1 cellular context compared by ENCODE assay signal in genomic region chr6:111873178-111874029, GRCh38.
TF ChIP-seq lines count a peak whose summit lies in the region.

Gene FYN, minus strand, starts transcription at chr6:111873452. Its CDS starts 153,401 bp downstream, at chr6:111720051.

TF ChIP-seq in K562, 482 proteins besides CTCF, POLR2A, EP300 and RAD21 (continued from another document and continues in another):
- TF ChIP-seq SOX6 (IDR thresholded peaks at IDR 0.05) (no peak), HNRNPL (IDR thresholded peaks at IDR 0.05; ENCODE audit: low read depth, low read length) (peak; percentile 53; the same call in 1 of the 2 replicates), TCF3 (CRISPR knock-in tag; IDR thresholded peaks at IDR 0.05) (no peak), CREB3L1 (IDR thresholded peaks at IDR 0.05; ENCODE audit: borderline replicate concordance, low read depth) (no peak), HDAC6 (IDR thresholded peaks at IDR 0.05; ENCODE audit: low read depth, low read length) (no peak), KLF16 (IDR thresholded peaks at IDR 0.05) (no peak), MCM5 (IDR thresholded peaks at IDR 0.05; ENCODE audit: low read depth) (no peak), TCFL5 (CRISPR knock-in tag; conservative IDR thresholded peaks at IDR 0.05) (no peak), NFIC (IDR thresholded peaks at IDR 0.05) (no peak), PCBP2 (IDR thresholded peaks at IDR 0.05; ENCODE audit: low read depth, low read length, poor library complexity, severe bottlenecking) (no peak), MTA2 (IDR thresholded peaks at IDR 0.05; ENCODE audit: low read depth) (no peak), SAFB (IDR thresholded peaks at IDR 0.05; ENCODE audit: borderline replicate concordance, low read depth, low read length) (no peak), ZBTB1 (CRISPR knock-in tag; IDR thresholded peaks at IDR 0.05; ENCODE audit: borderline replicate concordance, low read depth) (no peak), DMBX1 (CRISPR knock-in tag; IDR thresholded peaks at IDR 0.05; ENCODE audit: borderline replicate concordance) (no peak), SIX5 (IDR thresholded peaks at IDR 0.05; ENCODE audit: borderline replicate concordance in 1 of 2, insufficient read depth in 1 of 2, low read depth in 1 of 2, low read length in 2 of 2) (no peak), DEAF1 (CRISPR knock-in tag; IDR thresholded peaks at IDR 0.05) (no peak), GABPA (tag; conservative IDR thresholded peaks at IDR 0.05; ENCODE audit: low read depth) (0 out of 2 replicates have a peak, but pooled peaks have one; percentile 25), ZNF518B (CRISPR knock-in tag; IDR thresholded peaks at IDR 0.05) (no peak), ARID3B (CRISPR knock-in tag; IDR thresholded peaks at IDR 0.05; ENCODE audit: borderline replicate concordance) (no peak), CTCFL (IDR thresholded peaks at IDR 0.05; ENCODE audit: borderline replicate concordance, insufficient read depth, low read depth, low read length, poor library complexity, severe bottlenecking) (no peak), RCOR1 (IDR thresholded peaks at IDR 0.05; ENCODE audit: borderline replicate concordance in 1 of 2, low read depth in 2 of 2, low read length in 2 of 2) (peak in 1 of 2 experiments; percentile 71; a peak in 2 of 4 replicates), ZNF695 (CRISPR knock-in tag; IDR thresholded peaks at IDR 0.05) (no peak), MED1 (CRISPR knock-in tag; IDR thresholded peaks at IDR 0.05; ENCODE audit: borderline replicate concordance) (no peak), NEUROD1 (IDR thresholded peaks at IDR 0.05; ENCODE audit: borderline replicate concordance, low read depth, low read length, partially characterized antibody) (peak; percentile 84), E2F6 (IDR thresholded peaks at IDR 0.05; ENCODE audit: borderline replicate concordance in 1 of 2, extremely low read depth in 1 of 2, insufficient read depth in 1 of 2, insufficient read length in 1 of 2, low read depth in 1 of 2, low read length in 1 of 2, poor library complexity in 1 of 2, severe bottlenecking in 1 of 2) (peak in 1 of 2 experiments; percentile 40), ATF7 (IDR thresholded peaks at IDR 0.05) (peak; percentile 36; the same call in 1 of the 2 replicates), THAP7 (CRISPR knock-in tag; IDR thresholded peaks at IDR 0.05) (no peak), ZHX1 (conservative IDR thresholded peaks at IDR 0.05; ENCODE audit: low read length) (no peak), JUND (IDR thresholded peaks at IDR 0.05; ENCODE audit: borderline replicate concordance, low read depth, low read length) (no peak), JUND (tag; IDR thresholded peaks at IDR 0.05; ENCODE audit: borderline replicate concordance, low read depth, low read length) (no peak), ZBTB33 (CRISPR knock-in tag; IDR thresholded peaks at IDR 0.05) (no peak), ZFP36 (IDR thresholded peaks at IDR 0.05; ENCODE audit: low read depth, low read length, partially characterized antibody) (no peak), TSHZ1 (CRISPR knock-in tag; IDR thresholded peaks at IDR 0.05) (no peak), ZNF277 (CRISPR knock-in tag; IDR thresholded peaks at IDR 0.05; ENCODE audit: borderline replicate concordance) (no peak)
